30 cellular contexts compared by ENCODE assay signal in genomic region chr13:91417660-91418325, GRCh38. TPM values are rescaled to one million over a fixed set of nuclear protein-coding genes. Genes with fewer than 3 reads are reported as not detected.
A peak's percentile ranks its signal among the peaks of the same experiment; 100 is the strongest.
DNase-seq lines count a peak whose midpoint lies in the region; ATAC-seq, FAIRE-seq and TF ChIP-seq lines count a peak whose summit lies in the region.
"Had no signal": no experiment of that assay in that cellular context is flagged by ENCODE, and none has a peak within 500 bp of the region (broad histone marks: within the 10 kb centered on the region; RNA-seq: fewer than 3 reads in every experiment).

No MANE protein-coding gene starts in this region.

- intact Hi-C loops in K562 (cut with micrococcal nuclease) = no loop called here
- intact Hi-C loops in Caco-2 (cut with micrococcal nuclease; ENCODE audit: unreplicated experiment) = no loop called here
- intact Hi-C loops in mammary epithelial cell (cut with micrococcal nuclease) = no loop called here

- H3K36me3 ChIP-seq in K562 (ENCODE audit: control insufficient read depth, insufficient read depth, low read length) = no peaks in the 10 kb centered on the region
- H3K36me3 ChIP-seq in Caco-2 (ENCODE audit: control insufficient read depth, insufficient read depth, low read length) = no peaks in the 10 kb centered on the region
- H3K36me3 ChIP-seq in mammary epithelial cell (ENCODE audit: insufficient read depth, low read length) = no peaks in the 10 kb centered on the region
- H3K36me3 ChIP-seq: thoracic aorta had no signal

- no peak overlapping the region for H3K27ac ChIP-seq in K562 (ENCODE audit: extremely low read depth, low read depth, low read length)
- no peak overlapping the region for H3K27ac ChIP-seq in mammary epithelial cell (ENCODE audit: insufficient read depth, low read depth, low read length)
- H3K27ac ChIP-seq: foreskin keratinocyte, KMS-11, SK-N-MC, skin epidermis, thoracic aorta, VCaP had no signal

- POLR2A ChIA-PET in K562 (lab: Yijun Ruan, JAX) = no interaction called here
- POLR2A ChIA-PET in Caco-2 (lab: Charles Lee) = no interaction called here

- H3K27me3 ChIP-seq in K562 (ENCODE audit: control insufficient read depth in 2 of 2, insufficient read depth in 2 of 2, low read length in 2 of 2) (no peaks in the 10 kb centered on the region), Caco-2 (replicated peaks; ENCODE audit: control insufficient read depth, insufficient read depth, low read length) (no peaks in the 10 kb centered on the region), mammary epithelial cell (ENCODE audit: insufficient read depth, low read length) (no peaks in the 10 kb centered on the region)
- H3K27me3 ChIP-seq: foreskin keratinocyte had no signal

- no peak overlapping the region for H3K4me3 Mint-ChIP-seq in stimulated activated naive CD8-positive, alpha-beta T cell treated with anti-CD3 and anti-CD28 coated beads, Interleukin-15, amount 100 ng/mL, for 72 hours
- no peak overlapping the region for H3K4me3 Mint-ChIP-seq in Caco-2 (ENCODE audit: unreplicated experiment)
- H3K4me3 Mint-ChIP-seq: brain; CD8-positive, alpha-beta memory T cell; GM23338; stimulated activated naive B cell treated with anti-CD40 and anti-IgM and Interleukin-4, amounts not matched to agents 10 μg/mL and 1 μg/mL and 100 μg/mL, for 72 hours had no signal

- BruUV-seq in K562 (replicated peaks; lab: Mats Ljungman, UMichigan) (no TSS peak), Caco-2 (replicated peaks; lab: Mats Ljungman, UMichigan) (no TSS peak), mammary epithelial cell (replicated peaks; lab: Mats Ljungman, UMichigan) (no TSS peak)

- ATAC-seq in stimulated activated naive CD8-positive, alpha-beta T cell treated with anti-CD3 and anti-CD28 coated beads, Interleukin-15, amount 100 ng/mL, for 72 hours = peak; percentile 64
- ATAC-seq in stimulated activated naive CD8-positive, alpha-beta T cell treated with anti-CD3 and anti-CD28 coated beads, Interleukin-15, Interleukin-2, amounts not matched to agents 100 U/mL and 50 U/mL, for 24 hours = no peak
- ATAC-seq in HG02852 (IDR thresholded peaks at IDR 0.05; ENCODE audit: unreplicated experiment) (peak; percentile 40), K562 (peak; percentile 34; the same call in 2 of the 3 replicates)
- ATAC-seq: foreskin keratinocyte; GM23338; stimulated activated naive B cell treated with anti-CD40 and anti-IgM and Interleukin-4, amounts not matched to agents 10 μg/mL and 1 μg/mL and 100 μg/mL, for 72 hours had no signal

- no peaks in the 10 kb centered on the region for H3K79me2 ChIP-seq in K562 (ENCODE audit: control insufficient read depth, insufficient read depth, low read length)
- H3K79me2 ChIP-seq in mammary epithelial cell (ENCODE audit: insufficient read depth, low read length) = no peaks in the 10 kb centered on the region

- DNase-seq in stimulated activated naive CD8-positive, alpha-beta T cell treated with anti-CD3 and anti-CD28 coated beads, Interleukin-15, amount 100 ng/mL, for 72 hours = no peak
- DNase-seq in stimulated activated naive CD8-positive, alpha-beta T cell treated with anti-CD3 and anti-CD28 coated beads, Interleukin-15, Interleukin-2, amounts not matched to agents 100 U/mL and 50 U/mL, for 24 hours = no peak
- DNase-seq in K562 (ENCODE audit: extremely low read depth in 1 of 4, low spot score in 3 of 4) (no peak), Caco-2 (no peak), NCI-H2081 treated with DMSO at 0.1 percent for 48 hours (lab: John Stamatoyannopoulos, UW) (no peak), NCI-H146 (lab: John Stamatoyannopoulos, UW) (no peak), mammary epithelial cell (no peak)
- DNase-seq: activated effector memory CD4-positive, alpha-beta T cell treated with anti-CD3 and anti-CD28 coated beads, Interleukin-2, amount 50 U/mL, for 16 hours; AML-193; CD8-positive, alpha-beta memory T cell; effector CD8-positive, alpha-beta T cell; foreskin keratinocyte; islet precursor cell; NCI-H69; stimulated activated CD4-positive, alpha-beta T cell treated with anti-CD3 and anti-CD28 coated beads, Interleukin-1b, Interleukin-23, amount 100 ng/mL, for 48 hours; stimulated activated naive B cell treated with anti-CD40 and anti-IgM and Interleukin-4, amounts not matched to agents 10 μg/mL and 1 μg/mL and 100 μg/mL, for 72 hours had no signal

- dilution Hi-C loops in mammary epithelial cell (cut with HindIII; ENCODE audit: low sequenced_read_pairs) = no loop called here

- no peaks in the 10 kb centered on the region for H3K9me1 ChIP-seq in K562 (ENCODE audit: control insufficient read depth, insufficient read depth, low read length)

- no peak overlapping the region for H3K4me2 ChIP-seq in K562 (ENCODE audit: insufficient read depth, low read length)
- no peak overlapping the region for H3K4me2 ChIP-seq in mammary epithelial cell (ENCODE audit: insufficient read depth, low read depth, low read length)
- H3K4me2 ChIP-seq: GM23338, KMS-11 had no signal

- H3K9me3 ChIP-seq in K562 (replicated peaks; ENCODE audit: control insufficient read depth, insufficient read depth, low read depth, low read length) (no peaks in the 10 kb centered on the region), Caco-2 (no peaks in the 10 kb centered on the region), mammary epithelial cell (replicated peaks; ENCODE audit: insufficient read depth, low read length) (no peaks in the 10 kb centered on the region)
- H3K9me3 ChIP-seq: thoracic aorta had no signal

- no peak for FAIRE-seq in K562 (lab: Jason Lieb, UNC)
- FAIRE-seq: G401.6 had no signal

- WGBS in K562 (ENCODE audit: insufficient coverage, low coverage, missing lambda C conversion rate) = 0% methylated on average over 6 of the region's 6 CpGs
- WGBS in mammary epithelial cell (ENCODE audit: low coverage, missing lambda C conversion rate) = 42% methylated on average over 6 of the region's 6 CpGs

- H3K27me3 Mint-ChIP-seq in stimulated activated naive CD8-positive, alpha-beta T cell treated with anti-CD3 and anti-CD28 coated beads, Interleukin-15, amount 100 ng/mL, for 72 hours = no peaks in the 10 kb centered on the region
- H3K27me3 Mint-ChIP-seq in Caco-2 (ENCODE audit: insufficient read depth, unreplicated experiment) = no peaks in the 10 kb centered on the region

- TF ChIP-seq RAD21 in K562 (CRISPR knock-in tag; conservative IDR thresholded peaks at IDR 0.05 in 1 of 2, IDR thresholded peaks at IDR 0.05 in 1 of 2) = no peak

- H3K9ac ChIP-seq in K562 (ENCODE audit: insufficient read depth in 1 of 2, low read depth in 2 of 2, low read length in 2 of 2) = no peak overlapping the region
- no peak overlapping the region for H3K9ac ChIP-seq in mammary epithelial cell (ENCODE audit: insufficient read depth, low read length)
- H3K9ac ChIP-seq: KMS-11 had no signal

- TF ChIP-seq CTCF in K562 (IDR thresholded peaks at IDR 0.05 in 2 of 3, conservative IDR thresholded peaks at IDR 0.05 in 1 of 3; ENCODE audit: insufficient read depth in 2 of 3, low read depth in 1 of 3, low read length in 3 of 3) = no peak
- TF ChIP-seq CTCF in Caco-2 (IDR thresholded peaks at IDR 0.05; ENCODE audit: insufficient read depth in 1 of 2, low read depth in 1 of 2, low read length in 1 of 2, severe bottlenecking in 1 of 2, unreplicated experiment in 1 of 2) = no peak
- no peak for TF ChIP-seq CTCF in mammary epithelial cell (conservative IDR thresholded peaks at IDR 0.05 in 1 of 2, IDR thresholded peaks at IDR 0.05 in 1 of 2; ENCODE audit: extremely low read depth in 1 of 2, insufficient read depth in 1 of 2, low read depth in 1 of 2, low read length in 2 of 2)

- H3K27ac Mint-ChIP-seq in stimulated activated naive CD8-positive, alpha-beta T cell treated with anti-CD3 and anti-CD28 coated beads, Interleukin-15, amount 100 ng/mL, for 72 hours = no peak overlapping the region
- no peak overlapping the region for H3K27ac Mint-ChIP-seq in Caco-2 (ENCODE audit: unreplicated experiment)
- H3K27ac Mint-ChIP-seq: brain; CD8-positive, alpha-beta memory T cell; GM23338; stimulated activated naive B cell treated with anti-CD40 and anti-IgM and Interleukin-4, amounts not matched to agents 10 μg/mL and 1 μg/mL and 100 μg/mL, for 72 hours had no signal

- H2AFZ ChIP-seq in K562 (ENCODE audit: low read depth, low read length) = no peak overlapping the region
- H2AFZ ChIP-seq in mammary epithelial cell (ENCODE audit: low read depth, low read length) = no peak overlapping the region
- H2AFZ ChIP-seq: GM23338 had no signal

- H3K4me1 ChIP-seq in K562 (replicated peaks in 1 of 2; ENCODE audit: control insufficient read depth in 2 of 2, insufficient read depth in 2 of 2, low read length in 2 of 2) = no peaks in the 10 kb centered on the region
- peaks cover 13% of the 10 kb centered on the region for H3K4me1 ChIP-seq in Caco-2
- no peaks in the 10 kb centered on the region for H3K4me1 ChIP-seq in mammary epithelial cell (ENCODE audit: insufficient read depth, low read length)
- H3K4me1 ChIP-seq: foreskin keratinocyte had no signal

- no peaks in the 10 kb centered on the region for H3K36me3 Mint-ChIP-seq in Caco-2 (ENCODE audit: insufficient read depth, unreplicated experiment)
- H3K36me3 Mint-ChIP-seq: brain; CD8-positive, alpha-beta memory T cell; stimulated activated naive B cell treated with anti-CD40 and anti-IgM and Interleukin-4, amounts not matched to agents 10 μg/mL and 1 μg/mL and 100 μg/mL, for 72 hours had no signal

- H3K4me1 Mint-ChIP-seq in stimulated activated naive CD8-positive, alpha-beta T cell treated with anti-CD3 and anti-CD28 coated beads, Interleukin-15, amount 100 ng/mL, for 72 hours = peaks cover 6% of the 10 kb centered on the region
- peaks cover 14% of the 10 kb centered on the region for H3K4me1 Mint-ChIP-seq in Caco-2 (ENCODE audit: low read depth, unreplicated experiment)
- H3K4me1 Mint-ChIP-seq: brain; CD8-positive, alpha-beta memory T cell; GM23338; stimulated activated naive B cell treated with anti-CD40 and anti-IgM and Interleukin-4, amounts not matched to agents 10 μg/mL and 1 μg/mL and 100 μg/mL, for 72 hours had no signal

- TF ChIP-seq EP300 in K562 (IDR thresholded peaks at IDR 0.05; ENCODE audit: low read length) = no peak

- CTCF ChIA-PET in K562 (lab: Yijun Ruan, JAX; ENCODE audit: low intra/inter-chr PET ratio) = interaction anchor here (0.5 to 0.6 kb wide), 2 partner anchors 46 to 825 kb away, joined by 4 to 5 read pairs; no protein-coding TSS in a partner anchor
- CTCF ChIA-PET in Caco-2 (lab: Charles Lee) = no interaction called here
- CTCF ChIA-PET in mammary epithelial cell (lab: Charles Lee; ENCODE audit: low non-redundant PET) = no interaction called here

- in situ Hi-C loops in K562 (cut with MboI) = no loop called here
- in situ Hi-C loops in mammary epithelial cell (cut with MboI; ENCODE audit: low sequenced_read_pairs in 2 of 2) = no loop called here

- H3K4me3 ChIP-seq in K562 (no peak overlapping the region), Caco-2 (ENCODE audit: low read depth, low read length) (no peak overlapping the region), mammary epithelial cell (replicated peaks in 1 of 3; ENCODE audit: insufficient read depth in 1 of 3, low read depth in 2 of 3, low read length in 3 of 3) (no peak overlapping the region)
- H3K4me3 ChIP-seq: GM23338, SK-N-MC, skin epidermis, thoracic aorta had no signal

- TF ChIP-seq POLR2A in K562 (conservative IDR thresholded peaks at IDR 0.05) = no peak

- no peaks in the 10 kb centered on the region for H3K9me3 Mint-ChIP-seq in stimulated activated naive CD8-positive, alpha-beta T cell treated with anti-CD3 and anti-CD28 coated beads, Interleukin-15, amount 100 ng/mL, for 72 hours
- no peaks in the 10 kb centered on the region for H3K9me3 Mint-ChIP-seq in Caco-2 (ENCODE audit: unreplicated experiment)
- H3K9me3 Mint-ChIP-seq: brain; CD8-positive, alpha-beta memory T cell; GM23338; stimulated activated naive B cell treated with anti-CD40 and anti-IgM and Interleukin-4, amounts not matched to agents 10 μg/mL and 1 μg/mL and 100 μg/mL, for 72 hours had no signal

- H4K20me1 ChIP-seq in K562 (replicated peaks; ENCODE audit: control insufficient read depth, insufficient read depth, low read length) (no peaks in the 10 kb centered on the region), mammary epithelial cell (ENCODE audit: insufficient read depth, low read length) (no peaks in the 10 kb centered on the region)

RNA-seq across cellular contexts. Expression of gene GPC5, which starts 19.4 kb away (rescaled TPM):
- 0.32 TPM in 1 of 2 replicates, not detected in the other for total RNA-seq in K562 (2011; cell fraction: chromatin; rRNA removed; ENCODE audit: low replicate concordance)
- 0.17 and 0.26 TPM in 2 replicates for total RNA-seq in K562 (2011; cell fraction: nucleolus; rRNA removed)
- total RNA-seq in K562 (2011; cell fraction: nucleoplasm; rRNA removed) = not detected in 2 replicates
- total RNA-seq in K562 (2014; rRNA removed) = 0.12 and 0.27 TPM in 2 replicates
- total RNA-seq in K562 (2014; rRNA removed; fragmentation: Illumina TruSeq; extraction: Trizol) = not detected in 2 replicates
- total RNA-seq in K562 (2015; rRNA removed; fragmentation: Illumina TruSeq; extraction: Trizol) = not detected in 2 replicates
- total RNA-seq in K562 (2021) = not detected in 2 replicates
- polyA plus RNA-seq in K562 (2011; rRNA removed) = 0.08 and 0.18 TPM in 2 replicates
- not detected in 2 replicates for polyA plus RNA-seq in K562 (2011; cell fraction: cytosol; rRNA removed)
- polyA plus RNA-seq in K562 (2011; cell fraction: nucleus; rRNA removed) = 0.20 and 0.28 TPM in 2 replicates
- 0.03 and 0.15 TPM in 2 replicates for polyA plus RNA-seq in K562 (2012)
- not detected in 2 replicates for polyA plus RNA-seq in K562 (2014; fragmentation: Illumina TruSeq; extraction: Trizol)
- not detected for polyA plus RNA-seq in K562 (2014; fragmentation: Nextera tagmentation; extraction: Ambion mirVana)
- not detected in 2 replicates for polyA plus RNA-seq in K562 (2014; rRNA removed)
- polyA minus RNA-seq in K562 (2011; rRNA and poly(A)+ RNA removed) = 0.07 and 0.33 TPM in 2 replicates
- polyA minus RNA-seq in K562 (2011; cell fraction: cytosol; rRNA and poly(A)+ RNA removed) = not detected in 2 replicates
- 0.27 and 0.78 TPM in 2 replicates for polyA minus RNA-seq in K562 (2011; cell fraction: nucleus; rRNA and poly(A)+ RNA removed)
- total RNA-seq in Caco-2 (2022) = 3.8 and 4.1 TPM in 2 replicates
- total RNA-seq in mammary epithelial cell = 1 to 10 TPM in 1 of 2 donors, not detected in 1; 1.2 TPM
- 0.03 TPM for polyA plus RNA-seq in mammary epithelial cell
- polyA minus RNA-seq in mammary epithelial cell = not detected
- total RNA-seq: A172; pulmonary artery endothelial cell; RPMI7951; T-helper 2 cell treated with Interferon-gamma antibody and Interleukin-4, amounts not matched to agents 100 ng/mL and 5 ng/mL, for 36 hours had no signal
- polyA plus RNA-seq: esophagus, foreskin keratinocyte had no signal
